Comparison of ENCODE assay signal across 8 cellular contexts in genomic region chr7:100888988-100889760, GRCh38. TPM values are rescaled to one million over a fixed set of nuclear protein-coding genes. Genes with fewer than 3 reads are reported as not detected.
DNase-seq lines count a peak whose midpoint lies in the region; ATAC-seq, FAIRE-seq and TF ChIP-seq lines count a peak whose summit lies in the region.

Gene UFSP1, minus strand, starts transcription at chr7:100889715. Its CDS starts 444 bp downstream, at chr7:100889271.

- H4K20me1 ChIP-seq in Karpas-422 (ENCODE audit: insufficient read depth, low read depth, low read length) = no peaks in the 10 kb centered on the region

- H3K27ac Mint-ChIP-seq in type B pancreatic cell = peak within 1 kb of the TSS; percentile 91

- peaks cover 23% of the 10 kb centered on the region for H3K36me3 ChIP-seq in Karpas-422 (ENCODE audit: insufficient read depth, low read length)
- peaks cover 23% of the 10 kb centered on the region for H3K36me3 ChIP-seq in bronchial epithelial cell (ENCODE audit: control insufficient read depth, insufficient read depth, low read length)
- peaks cover 11 to 40% of the 10 kb centered on the region in 2 donors for H3K36me3 ChIP-seq in lung (ENCODE audit: control insufficient read depth in 2 of 2, insufficient read depth in 2 of 2, low read length in 2 of 2)

- no peaks in the 10 kb centered on the region for H3K27me3 Mint-ChIP-seq in type B pancreatic cell

- H3K9me3 ChIP-seq in Karpas-422 (ENCODE audit: low read length) (no peaks in the 10 kb centered on the region), lung (ENCODE audit: control insufficient read depth in 2 of 2, insufficient read depth in 1 of 2, low read length in 1 of 2) (no peaks in the 10 kb centered on the region)

- peaks cover 16% of the 10 kb centered on the region for H3K79me2 ChIP-seq in Karpas-422 (ENCODE audit: low read length)

- DNase-seq in Karpas-422 = peak; percentile 62
- no peak for DNase-seq in bronchial epithelial cell (ENCODE audit: low read depth)
- no peak for DNase-seq in lung (ENCODE audit: low spot score)
- no peak for DNase-seq in type B pancreatic cell (ENCODE audit: extremely low spot score, unreplicated experiment)
- no peak for DNase-seq in NOMO-1 treated with dmso at 0.1 percent for 144 hours (lab: John Stamatoyannopoulos, UW; ENCODE audit: unreplicated experiment)

- H3K27ac ChIP-seq in Karpas-422 (ENCODE audit: low read length) = peak within 1 kb of the TSS; percentile 78
- H3K27ac ChIP-seq in lung (ENCODE audit: low read depth in 1 of 2, low read length in 1 of 2) = peak within 1 kb of the TSS; percentile 83 to 94

- no peak for TF ChIP-seq CTCF in bronchial epithelial cell (IDR thresholded peaks at IDR 0.05; ENCODE audit: insufficient read depth, low read length, severe bottlenecking)
- TF ChIP-seq CTCF in lung (IDR thresholded peaks at IDR 0.05; ENCODE audit: control extremely low read depth, extremely low read depth) = no peak
- no peak for TF ChIP-seq CTCF in type B pancreatic cell (conservative IDR thresholded peaks at IDR 0.05)

- ATAC-seq in GM21529 (IDR thresholded peaks at IDR 0.05; ENCODE audit: unreplicated experiment) (peak; percentile 26), lung (ENCODE audit: insufficient read depth, low FRiP score) (peak; percentile 32), HG03469 (IDR thresholded peaks at IDR 0.05; ENCODE audit: unreplicated experiment) (no peak)

- H3K27me3 ChIP-seq in Karpas-422 (ENCODE audit: low read length) (no peaks in the 10 kb centered on the region), bronchial epithelial cell (ENCODE audit: control insufficient read depth, insufficient read depth, low read length) (no peaks in the 10 kb centered on the region), lung (ENCODE audit: control insufficient read depth, insufficient read depth) (no peaks in the 10 kb centered on the region)

- FAIRE-seq in bronchial epithelial cell (lab: Jason Lieb, UNC) = no peak

- peak within 1 kb of the TSS; percentile 97 for H3K9ac ChIP-seq in Karpas-422 (ENCODE audit: low read length)

- H2AFZ ChIP-seq in Karpas-422 (ENCODE audit: low read length) = peak within 1 kb of the TSS; percentile 73

- 4 to 6% methylated on average over 54 to 72 of the region's 73 CpGs for WGBS in lung, 2 donors

- no peaks in the 10 kb centered on the region for H3K9me2 ChIP-seq in Karpas-422 (replicated peaks; ENCODE audit: insufficient read depth, low read length)

- H3K4me1 Mint-ChIP-seq in type B pancreatic cell (ENCODE audit: unreplicated experiment) = peaks cover 40% of the 10 kb centered on the region

- peaks cover 34% of the 10 kb centered on the region for H3K36me3 Mint-ChIP-seq in type B pancreatic cell

- no peaks in the 10 kb centered on the region for H3K9me3 Mint-ChIP-seq in type B pancreatic cell

- H3K4me3 Mint-ChIP-seq in type B pancreatic cell = peak within 1 kb of the TSS; percentile 94

- peak within 1 kb of the TSS; percentile 82 for H3K4me3 ChIP-seq in GM08714 (ENCODE audit: low read length)
- peak within 1 kb of the TSS; percentile 88 for H3K4me3 ChIP-seq in Karpas-422 (ENCODE audit: low read length)
- peak within 1 kb of the TSS; percentile 83 for H3K4me3 ChIP-seq in bronchial epithelial cell (ENCODE audit: low read depth, low read length)
- H3K4me3 ChIP-seq in lung = peak within 1 kb of the TSS; percentile 73

- H3K4me2 ChIP-seq in Karpas-422 (ENCODE audit: low read depth, low read length, poor library complexity, severe bottlenecking) = peak within 1 kb of the TSS; percentile 85

- H3K4me1 ChIP-seq in Karpas-422 (ENCODE audit: low read length) = peaks cover 44% of the 10 kb centered on the region
- peaks cover 4 to 17% of the 10 kb centered on the region in 2 donors for H3K4me1 ChIP-seq in lung (ENCODE audit: control insufficient read depth in 2 of 2, insufficient read depth in 2 of 2, low read length in 2 of 2)

RNA-seq across cellular contexts. Expression of gene UFSP1, which starts in this region (rescaled TPM):
- total RNA-seq in Karpas-422 (2014; rRNA removed; shearing (Covaris generic); ENCODE audit: low replicate concordance) = 3.3 and 17.2 TPM in 2 replicates
- total RNA-seq in bronchial epithelial cell = 4.2 and 4.7 TPM in 2 replicates
- total RNA-seq in lung = 1 to 10 TPM; 1.5 to 5.8 TPM
- polyA plus RNA-seq in lung = 1 to 10 TPM; 5.2 to 6.2 TPM
- total RNA-seq in type B pancreatic cell (ENCODE audit: low replicate concordance) = 4.4 and 6.3 TPM in 2 replicates
